In the genomic region with DNA sequence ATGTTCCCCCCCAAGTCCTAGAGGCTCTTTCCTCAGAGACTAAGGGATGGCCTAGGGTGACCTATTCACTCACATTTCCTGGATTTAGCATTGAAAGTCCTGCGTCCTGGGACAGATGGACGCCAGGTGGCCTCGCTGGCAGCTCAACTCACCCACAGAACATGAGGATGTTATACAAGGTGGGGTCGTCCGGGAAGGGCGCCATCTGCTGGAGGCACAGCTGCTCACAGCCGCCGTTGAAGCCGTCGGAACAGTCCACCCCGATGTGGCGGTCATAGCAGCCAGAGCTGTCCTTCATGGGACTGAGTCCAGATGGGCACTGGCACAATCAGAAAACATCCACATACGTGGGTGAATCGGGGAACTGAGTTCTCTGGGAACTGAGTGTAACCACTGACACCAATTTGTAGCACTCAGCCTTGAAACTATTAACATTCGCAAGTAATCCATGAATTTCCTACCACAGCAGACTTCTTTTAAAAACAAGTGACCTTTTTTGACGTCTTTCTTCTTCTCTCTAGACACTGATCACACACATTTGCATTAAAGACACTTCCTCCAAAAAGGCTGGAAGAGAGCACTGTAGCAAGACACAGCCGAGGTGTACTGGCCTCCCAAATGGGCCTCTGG, we compare ENCODE assay signal across 8 cellular contexts.
A peak's percentile ranks its signal among the peaks of the same experiment; 100 is the strongest.
DNase-seq lines count a peak whose midpoint lies in the region.

No MANE protein-coding gene starts in this region.

- H3K4ac ChIP-seq in mesenchymal stem cell (ENCODE audit: low read depth in 1 of 2, low read length in 2 of 2): no peak overlapping the region

- WGBS in mesenchymal stem cell: 23% methylated on average over 17 of the region's 17 CpGs

- no peaks in the 10 kb centered on the region for H3K79me1 ChIP-seq in mesenchymal stem cell (replicated peaks; ENCODE audit: low read length, poor library complexity, severe bottlenecking)

- no peak overlapping the region for H2AK5ac ChIP-seq in mesenchymal stem cell (ENCODE audit: low read length, severe bottlenecking)

- no peak overlapping the region for H3K14ac ChIP-seq in mesenchymal stem cell (ENCODE audit: low read length in 2 of 2)

- DNase-seq in NOMO-1 treated with DMSO at 0.1 percent for 48 hours (lab: John Stamatoyannopoulos, UW; ENCODE audit: unreplicated experiment) (peak; percentile 19), NOMO-1 treated with dmso at 0.1 percent for 144 hours (lab: John Stamatoyannopoulos, UW; ENCODE audit: unreplicated experiment) (no peak), H4 (ENCODE audit: low spot score) (peak; percentile 29), NCI-H460 (ENCODE audit: extremely low read depth, low read depth) (peak; percentile 57), cerebellar cortex (ENCODE audit: low spot score) (peak; percentile 54), mesenchymal stem cell (peak; percentile 11), COR-L47 (lab: John Stamatoyannopoulos, UW) (no peak), T-helper 9 cell (no peak)

- H3K4me1 ChIP-seq in mesenchymal stem cell (ENCODE audit: control insufficient read depth, insufficient read depth, low read depth, low read length): no peaks in the 10 kb centered on the region

- no peak overlapping the region for H2BK12ac ChIP-seq in mesenchymal stem cell (ENCODE audit: low read length in 2 of 2)

- H4K8ac ChIP-seq in mesenchymal stem cell (ENCODE audit: low read length): peak overlapping the region; percentile 39

- no peak overlapping the region for H3K9ac ChIP-seq in mesenchymal stem cell (ENCODE audit: low read length)

- H3K9me3 ChIP-seq in mesenchymal stem cell (ENCODE audit: control insufficient read depth, low read length): no peaks in the 10 kb centered on the region

- no peak overlapping the region for H3K18ac ChIP-seq in mesenchymal stem cell (ENCODE audit: low read depth in 1 of 2, low read length in 2 of 2)

- no peak overlapping the region for H3K4me3 ChIP-seq in mesenchymal stem cell (ENCODE audit: insufficient read depth in 1 of 2, low read depth in 1 of 2, low read length in 2 of 2)

- no peak overlapping the region for H2BK5ac ChIP-seq in mesenchymal stem cell (ENCODE audit: low read depth, low read length, poor library complexity, severe bottlenecking)

- H3K36me3 ChIP-seq in mesenchymal stem cell (ENCODE audit: control insufficient read depth in 1 of 2, insufficient read depth in 2 of 2, low read depth in 1 of 2, low read length in 2 of 2): no peaks in the 10 kb centered on the region

- no peak overlapping the region for H2BK120ac ChIP-seq in mesenchymal stem cell (ENCODE audit: low read depth, low read length)

- no peak overlapping the region for H3K27ac ChIP-seq in mesenchymal stem cell (ENCODE audit: low read length, poor library complexity, severe bottlenecking)

- no peak overlapping the region for H4K91ac ChIP-seq in mesenchymal stem cell (ENCODE audit: low read length)

- peaks cover 0 to 16% of the 10 kb centered on the region in 2 experiments for H3K27me3 ChIP-seq in mesenchymal stem cell (ENCODE audit: control insufficient read depth in 1 of 2, insufficient read depth in 1 of 2, low read length in 2 of 2)

- H3K23ac ChIP-seq in mesenchymal stem cell (ENCODE audit: low read length in 2 of 2): no peak overlapping the region

- H2AFZ ChIP-seq in mesenchymal stem cell (ENCODE audit: low read depth, low read length): no peak overlapping the region

- H3K4me2 ChIP-seq in mesenchymal stem cell (ENCODE audit: low read length, poor library complexity, severe bottlenecking): peak overlapping the region; percentile 5

- H2BK15ac ChIP-seq in mesenchymal stem cell (ENCODE audit: low read depth, poor library complexity, severe bottlenecking): no peak overlapping the region

Comparison
In these comparisons a context has a peak if more than half of its experiments do, and no peak if none do; other contexts are left out.
1. DNase-seq: peak in NOMO-1 treated with DMSO at 0.1 percent for 48 hours (single experiment), H4 (single experiment), NCI-H460 (single experiment), cerebellar cortex (single experiment) and mesenchymal stem cell (single experiment); none in NOMO-1 treated with dmso at 0.1 percent for 144 hours (single experiment), COR-L47 (single experiment) and T-helper 9 cell (single experiment).